Comparison of ENCODE assay signal across 8 cellular contexts in the genomic region with DNA sequence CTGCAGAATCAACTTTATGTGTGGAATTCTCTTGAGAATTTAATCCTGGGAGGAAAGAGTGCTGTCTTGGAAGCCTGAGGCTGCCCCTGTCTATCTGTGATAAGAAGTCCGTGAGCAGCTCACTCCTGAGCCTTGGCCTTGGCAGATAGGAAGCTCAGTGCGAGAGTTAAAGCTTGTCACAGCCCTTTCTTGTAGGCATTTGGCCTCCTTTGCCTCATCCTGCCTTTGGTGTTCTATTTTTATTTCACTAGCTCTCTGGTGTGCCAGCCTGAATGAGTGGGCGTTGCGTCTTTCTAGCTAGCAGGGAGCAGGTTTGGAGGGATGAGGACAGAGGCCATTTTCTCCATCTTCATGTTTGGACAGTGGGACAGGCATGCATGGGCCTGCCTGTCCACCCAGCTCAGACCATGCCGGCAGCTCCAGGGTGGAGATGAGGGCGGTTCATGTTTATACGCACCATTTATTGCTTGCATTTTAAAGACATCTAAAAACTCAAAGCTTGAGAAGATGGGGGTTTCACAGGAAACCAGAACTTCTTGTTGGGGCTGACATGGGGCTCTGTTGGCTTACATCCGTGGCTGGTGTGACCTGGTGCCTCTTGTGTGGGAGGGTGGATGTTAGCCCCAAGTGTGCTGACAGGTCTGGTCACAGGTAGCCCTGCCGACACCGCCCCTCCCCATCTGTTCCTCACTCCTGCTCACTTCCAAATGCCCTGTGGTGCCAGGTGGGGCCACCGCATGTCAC. TPM values are rescaled to one million over a fixed set of nuclear protein-coding genes. Genes with fewer than 3 reads are reported as not detected.
DNase-seq lines count a peak whose midpoint lies in the region; ATAC-seq, FAIRE-seq and TF ChIP-seq lines count a peak whose summit lies in the region.

No MANE protein-coding gene starts in this region.

- peaks cover 78% of the 10 kb centered on the region for H3K4me1 Mint-ChIP-seq in T-helper 1 cell treated with Interleukin-12 subunit alpha and Interleukin-12 subunit beta and Interleukin-4 antibody, amounts not matched to agents 30 μg/mL and 1 μg/mL, for 36 hours (ENCODE audit: low read depth)
- peaks cover 36% of the 10 kb centered on the region for H3K4me1 Mint-ChIP-seq in brain

- no peak for ATAC-seq in GM18870 (IDR thresholded peaks at IDR 0.05; ENCODE audit: unreplicated experiment)

- H3K27me3 Mint-ChIP-seq in T-helper 1 cell treated with Interleukin-12 subunit alpha and Interleukin-12 subunit beta and Interleukin-4 antibody, amounts not matched to agents 30 μg/mL and 1 μg/mL, for 36 hours (ENCODE audit: low read depth) = no peaks in the 10 kb centered on the region
- H3K27me3 Mint-ChIP-seq in brain = no peaks in the 10 kb centered on the region

- peaks cover 22% of the 10 kb centered on the region for H3K36me3 Mint-ChIP-seq in T-helper 1 cell treated with Interleukin-12 subunit alpha and Interleukin-12 subunit beta and Interleukin-4 antibody, amounts not matched to agents 30 μg/mL and 1 μg/mL, for 36 hours (ENCODE audit: low read depth)
- H3K36me3 Mint-ChIP-seq in brain = no peaks in the 10 kb centered on the region

- FAIRE-seq in GM12891 (lab: Jason Lieb, UNC) = peak; percentile 71

- H3K36me3 ChIP-seq in thymus (ENCODE audit: control insufficient read depth, insufficient read depth) = no peaks in the 10 kb centered on the region

- peak overlapping the region; percentile 97 for H3K27ac Mint-ChIP-seq in T-helper 1 cell treated with Interleukin-12 subunit alpha and Interleukin-12 subunit beta and Interleukin-4 antibody, amounts not matched to agents 30 μg/mL and 1 μg/mL, for 36 hours
- peak overlapping the region; percentile 78 to 91 (median 84) for H3K27ac Mint-ChIP-seq in brain

- TF ChIP-seq CTCF in brain (conservative IDR thresholded peaks at IDR 0.05) = no peak

- peak overlapping the region; percentile 11 for H3K4me3 ChIP-seq in thymus (ENCODE audit: low read length)

- 24% methylated on average over 11 of the region's 11 CpGs for WGBS in thymus

- H3K27ac ChIP-seq in thymus (ENCODE audit: low read depth) = peak overlapping the region; percentile 98

- no peaks in the 10 kb centered on the region for H3K27me3 ChIP-seq in thymus (ENCODE audit: control insufficient read depth, insufficient read depth)

- peak overlapping the region; percentile 78 for H3K4me3 Mint-ChIP-seq in T-helper 1 cell treated with Interleukin-12 subunit alpha and Interleukin-12 subunit beta and Interleukin-4 antibody, amounts not matched to agents 30 μg/mL and 1 μg/mL, for 36 hours
- peak overlapping the region in 1 of 5 experiments; percentile 14 for H3K4me3 Mint-ChIP-seq in brain

- no peak for TF ChIP-seq POLR2A in GM12891 (IDR thresholded peaks at IDR 0.05; ENCODE audit: low read depth, low read length)

- H3K9me3 ChIP-seq in thymus (ENCODE audit: control insufficient read depth) = no peaks in the 10 kb centered on the region

- H3K4me1 ChIP-seq in thymus (ENCODE audit: control insufficient read depth, insufficient read depth, low read length) = peaks cover 56% of the 10 kb centered on the region

- no peaks in the 10 kb centered on the region for H3K9me3 Mint-ChIP-seq in T-helper 1 cell treated with Interleukin-12 subunit alpha and Interleukin-12 subunit beta and Interleukin-4 antibody, amounts not matched to agents 30 μg/mL and 1 μg/mL, for 36 hours
- peaks cover 0 to 2% (median 0%) of the 10 kb centered on the region in 5 experiments for H3K9me3 Mint-ChIP-seq in brain

- DNase-seq in GM12891 (ENCODE audit: insufficient read length, low spot score) (no peak), middle frontal gyrus (ENCODE audit: extremely low spot score, low spot score) (peak; percentile 48), SKM-1 (lab: John Stamatoyannopoulos, UW; ENCODE audit: unreplicated experiment) (no peak), NCI-H1436 (lab: John Stamatoyannopoulos, UW) (no peak)

TF ChIP-seq in GM12891, 5 proteins besides CTCF, POLR2A, EP300 and RAD21:
- no peak for TF ChIP-seq POLR2AphosphoS5 (IDR thresholded peaks at IDR 0.05; ENCODE audit: low read depth, low read length)
- TF ChIP-seq SPI1 (IDR thresholded peaks at IDR 0.05; ENCODE audit: low read depth, low read length) = no peak
- TF ChIP-seq TAF1 (IDR thresholded peaks at IDR 0.05; ENCODE audit: low read depth, low read length) = no peak
- TF ChIP-seq POU2F2 (IDR thresholded peaks at IDR 0.05; ENCODE audit: low read depth, low read length) = no peak
- no peak for TF ChIP-seq PAX5 (IDR thresholded peaks at IDR 0.05; ENCODE audit: insufficient read depth, low read length, severe bottlenecking)

RNA-seq across cellular contexts. Expression of a gene that starts 29.8 kb away (rescaled TPM):
- polyA plus RNA-seq in GM12891 (2012; ENCODE audit: low read depth, missing spikeins) = 3.2 TPM
- polyA plus RNA-seq in brain (ENCODE audit: insufficient read depth, low read depth, low replicate concordance) (1.4 TPM), thymus (3.3 TPM)

RNA-seq across cellular contexts. Expression of a gene that starts 52.9 kb away (rescaled TPM):
- polyA plus RNA-seq in GM12891 (2012; ENCODE audit: low read depth, missing spikeins) = 19.8 TPM
- 23.4 TPM for polyA plus RNA-seq in brain (ENCODE audit: insufficient read depth, low read depth, low replicate concordance)
- 78.0 TPM for polyA plus RNA-seq in thymus

RNA-seq across cellular contexts. Expression of a gene that starts 53.8 kb away (rescaled TPM):
- 21.8 TPM for polyA plus RNA-seq in GM12891 (2012; ENCODE audit: low read depth, missing spikeins)
- 18.9 TPM for polyA plus RNA-seq in brain (ENCODE audit: insufficient read depth, low read depth, low replicate concordance)
- 24.4 TPM for polyA plus RNA-seq in thymus
